Comparison of ENCODE assay signal across 8 cellular contexts in genomic region chr1:167454304-167454928, GRCh38.
A peak's percentile ranks its signal among the peaks of the same experiment; 100 is the strongest.
DNase-seq lines count a peak whose midpoint lies in the region; ATAC-seq and TF ChIP-seq lines count a peak whose summit lies in the region.

No MANE protein-coding gene starts in this region.

- peaks cover 4 to 15% (median 7%) of the 10 kb centered on the region in 10 experiments; a peak in 12 of 20 replicates for H3K4me1 ChIP-seq in BLaER1 treated with 17β-estradiol and CSF1 and Interleukin-3, amounts not matched to agents 10 nM and 100 nM
- H3K4me1 ChIP-seq in adipocyte (ENCODE audit: control insufficient read depth, insufficient read depth, low read length) (peaks cover 6% of the 10 kb centered on the region), lower lobe of right lung (peaks cover 12% of the 10 kb centered on the region), urinary bladder (ENCODE audit: insufficient read depth) (no peaks in the 10 kb centered on the region)

- H3K27ac ChIP-seq in BLaER1 treated with 17β-estradiol and CSF1 and Interleukin-3, amounts not matched to agents 10 nM and 100 nM, result peak overlapping the region; percentile 49 to 83 (median 67); a peak in 17 of 22 replicates
- H3K27ac ChIP-seq in HL-60 (replicated peaks), result no peak overlapping the region
- peak overlapping the region; percentile 82 for H3K27ac ChIP-seq in lower lobe of right lung
- no peak overlapping the region for H3K27ac ChIP-seq in urinary bladder (ENCODE audit: low read depth)

- no peak for ATAC-seq in lower lobe of right lung

- H3K9me3 ChIP-seq in BLaER1 treated with 17β-estradiol and CSF1 and Interleukin-3, amounts not matched to agents 10 nM and 100 nM (replicated peaks in 1 of 11), result no peaks in the 10 kb centered on the region
- no peaks in the 10 kb centered on the region for H3K9me3 ChIP-seq in adipocyte (ENCODE audit: control insufficient read depth, low read length)
- H3K9me3 ChIP-seq in lower lobe of right lung, result no peaks in the 10 kb centered on the region

- peak overlapping the region; percentile 83 to 100 (median 98) for H3K4me2 ChIP-seq in BLaER1 treated with 17β-estradiol and CSF1 and Interleukin-3, amounts not matched to agents 10 nM and 100 nM

- no peaks in the 10 kb centered on the region for H4K20me1 ChIP-seq in BLaER1 treated with 17β-estradiol and CSF1 and Interleukin-3, amounts not matched to agents 10 nM and 100 nM

- TF ChIP-seq CTCF in HL-60 (IDR thresholded peaks at IDR 0.05; ENCODE audit: insufficient read depth, low read length) (no peak), lower lobe of right lung (IDR thresholded peaks at IDR 0.05) (no peak)

- H3K36me3 ChIP-seq in BLaER1 treated with 17β-estradiol and CSF1 and Interleukin-3, amounts not matched to agents 10 nM and 100 nM, result no peaks in the 10 kb centered on the region
- H3K36me3 ChIP-seq in adipocyte (ENCODE audit: control insufficient read depth, insufficient read depth, low read length, severe bottlenecking) (no peaks in the 10 kb centered on the region), lower lobe of right lung (no peaks in the 10 kb centered on the region), urinary bladder (ENCODE audit: insufficient read depth) (no peaks in the 10 kb centered on the region)

- peak overlapping the region; percentile 66 to 90 (median 74) for H3K4me3 ChIP-seq in BLaER1 treated with 17β-estradiol and CSF1 and Interleukin-3, amounts not matched to agents 10 nM and 100 nM
- H3K4me3 ChIP-seq in HL-60 (replicated peaks; ENCODE audit: insufficient read depth, low read length) (peak overlapping the region; percentile 73), adipocyte (ENCODE audit: low read length) (peak overlapping the region; percentile 91), lower lobe of right lung (peak overlapping the region; percentile 92), urinary bladder (ENCODE audit: low read depth, low read length) (peak overlapping the region; percentile 81)

- H3K9ac ChIP-seq in BLaER1 treated with 17β-estradiol and CSF1 and Interleukin-3, amounts not matched to agents 10 nM and 100 nM, result peak overlapping the region; percentile 70 to 91 (median 81)
- H3K9ac ChIP-seq in adipocyte (ENCODE audit: low read length), result peak overlapping the region; percentile 88

- intact Hi-C loops in lower lobe of right lung (cut with DNase I), result no loop called here

- peaks cover 4 to 28% (median 12%) of the 10 kb centered on the region in 11 experiments; a peak in 14 of 22 replicates for H3K27me3 ChIP-seq in BLaER1 treated with 17β-estradiol and CSF1 and Interleukin-3, amounts not matched to agents 10 nM and 100 nM
- H3K27me3 ChIP-seq in HL-60 (ENCODE audit: insufficient read depth, poor library complexity, severe bottlenecking), result peaks cover 2% of the 10 kb centered on the region
- peaks cover 6% of the 10 kb centered on the region for H3K27me3 ChIP-seq in adipocyte (replicated peaks; ENCODE audit: control insufficient read depth, insufficient read depth, low read length)
- H3K27me3 ChIP-seq in lower lobe of right lung (ENCODE audit: low read depth), result no peaks in the 10 kb centered on the region

- DNase-seq in HL-60 (ENCODE audit: low read depth in 1 of 2, low spot score in 1 of 2) (no peak), adipocyte (ENCODE audit: low read depth) (no peak), lower lobe of right lung (no peak), HPDE6-E6E7 (ENCODE audit: extremely low spot score) (no peak), 8988T (no peak), SW 1271 (lab: John Stamatoyannopoulos, UW) (no peak)

- 29% methylated on average over 21 of the region's 21 CpGs for WGBS in urinary bladder

Comparison
In these comparisons a context has a peak if more than half of its experiments do, and no peak if none do; other contexts are left out.
1. H3K27ac ChIP-seq: peak in BLaER1 treated with 17β-estradiol and CSF1 and Interleukin-3, amounts not matched to agents 10 nM and 100 nM (11 of 11) and lower lobe of right lung (single experiment); none in HL-60 (single experiment) and urinary bladder (single experiment).
2. Peak in every context shown above with its lines, with median percentiles within 50 percentile points of each other: H3K4me3 ChIP-seq.